8 cellular contexts compared by ENCODE assay signal in the genomic region with DNA sequence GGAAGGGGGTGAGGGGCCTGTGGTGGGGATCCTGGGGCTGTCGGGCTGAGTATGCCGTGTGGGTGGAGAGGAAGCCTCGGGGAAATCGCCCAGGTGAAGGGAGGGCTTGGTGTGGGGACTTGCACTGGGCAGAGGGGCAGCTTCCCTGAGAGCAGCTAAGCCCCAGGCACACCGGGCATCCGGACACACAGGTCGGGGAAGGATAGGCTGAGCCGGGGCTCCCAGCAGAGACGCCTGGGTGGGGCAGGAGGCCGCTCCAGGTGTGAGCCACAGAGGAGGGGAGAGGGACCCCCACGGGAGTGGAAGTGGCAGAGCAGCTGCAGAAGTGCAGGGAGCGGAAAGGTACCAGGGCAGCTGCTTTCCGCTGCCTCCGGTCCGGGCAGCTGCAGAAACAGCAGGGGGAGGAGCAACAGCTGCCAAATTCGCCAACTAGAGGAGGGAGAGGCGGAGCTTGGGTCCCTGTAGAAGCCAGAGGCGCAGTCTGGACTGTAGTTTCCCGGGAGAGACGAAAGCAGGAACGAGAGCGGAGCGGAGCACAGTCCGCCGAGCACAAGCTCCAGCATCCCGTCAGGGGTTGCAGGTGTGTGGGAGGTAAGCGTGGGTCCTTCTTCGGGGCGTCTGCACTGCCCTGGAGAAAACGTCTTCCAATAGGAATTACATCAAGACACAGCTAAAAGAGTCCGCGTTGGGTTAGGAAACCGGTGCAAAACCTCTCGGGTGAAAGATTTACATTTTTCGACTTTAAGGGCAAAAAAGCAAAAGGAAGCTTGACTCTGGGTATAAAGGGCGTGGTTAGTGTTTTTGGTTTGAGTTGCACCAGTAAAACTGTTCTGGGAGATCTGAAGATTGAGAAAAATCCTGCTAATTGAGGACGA. TPM values are rescaled to one million over a fixed set of nuclear protein-coding genes. Genes with fewer than 3 reads are reported as not detected.
A peak's percentile ranks its signal among the peaks of the same experiment; 100 is the strongest.
DNase-seq lines count a peak whose midpoint lies in the region; ATAC-seq and TF ChIP-seq lines count a peak whose summit lies in the region.

A gene with protein sequence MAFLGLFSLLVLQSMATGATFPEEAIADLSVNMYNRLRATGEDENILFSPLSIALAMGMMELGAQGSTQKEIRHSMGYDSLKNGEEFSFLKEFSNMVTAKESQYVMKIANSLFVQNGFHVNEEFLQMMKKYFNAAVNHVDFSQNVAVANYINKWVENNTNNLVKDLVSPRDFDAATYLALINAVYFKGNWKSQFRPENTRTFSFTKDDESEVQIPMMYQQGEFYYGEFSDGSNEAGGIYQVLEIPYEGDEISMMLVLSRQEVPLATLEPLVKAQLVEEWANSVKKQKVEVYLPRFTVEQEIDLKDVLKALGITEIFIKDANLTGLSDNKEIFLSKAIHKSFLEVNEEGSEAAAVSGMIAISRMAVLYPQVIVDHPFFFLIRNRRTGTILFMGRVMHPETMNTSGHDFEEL (plus strand): TSS at position 489 of the 875 bp plus-strand sequence. CDS start 53,408 bp downstream, outside the sequence.

- no peaks in the 10 kb centered on the region for H3K9me3 Mint-ChIP-seq in activated naive CD4-positive, alpha-beta T cell treated with anti-CD3 and anti-CD28 coated beads, Interleukin-2, amount 10 ng/mL, durations not matched to agents 7 days and 5 days

- H3K4me3 Mint-ChIP-seq in activated naive CD4-positive, alpha-beta T cell treated with anti-CD3 and anti-CD28 coated beads, Interleukin-2, amount 10 ng/mL, durations not matched to agents 7 days and 5 days: no peak within 1 kb of the TSS

- no peak for TF ChIP-seq CTCF in omental fat pad (IDR thresholded peaks at IDR 0.05)
- TF ChIP-seq CTCF in testis (IDR thresholded peaks at IDR 0.05): no peak

- H3K36me3 ChIP-seq in MG63: no peaks in the 10 kb centered on the region; the same call in 1 of the 2 replicates
- no peaks in the 10 kb centered on the region for H3K36me3 ChIP-seq in testis (ENCODE audit: low read depth, missing control alignments)

- H3K4me1 Mint-ChIP-seq in activated naive CD4-positive, alpha-beta T cell treated with anti-CD3 and anti-CD28 coated beads, Interleukin-2, amount 10 ng/mL, durations not matched to agents 7 days and 5 days: peaks cover 6% of the 10 kb centered on the region

- no peak for TF ChIP-seq POLR2A in testis (IDR thresholded peaks at IDR 0.05)

- H3K4me3 ChIP-seq in MG63 (peak within 1 kb of the TSS; percentile 81), testis (peak within 1 kb of the TSS; percentile 93 to 97)

- no peaks in the 10 kb centered on the region for H3K4me1 ChIP-seq in testis

- 0 to 1% methylated on average over 26 to 37 of the region's 37 CpGs for WGBS in testis, 2 donors

- H3K27ac Mint-ChIP-seq in activated naive CD4-positive, alpha-beta T cell treated with anti-CD3 and anti-CD28 coated beads, Interleukin-2, amount 10 ng/mL, durations not matched to agents 7 days and 5 days: no peak within 1 kb of the TSS

- intact Hi-C loops in testis (cut with DNase I; ENCODE audit: low total_unique reads): no loop called here

- H3K27me3 ChIP-seq in MG63: no peaks in the 10 kb centered on the region
- H3K27me3 ChIP-seq in testis: no peaks in the 10 kb centered on the region

- no peaks in the 10 kb centered on the region for H3K27me3 Mint-ChIP-seq in activated naive CD4-positive, alpha-beta T cell treated with anti-CD3 and anti-CD28 coated beads, Interleukin-2, amount 10 ng/mL, durations not matched to agents 7 days and 5 days

- CTCF ChIA-PET in activated naive CD4-positive, alpha-beta T cell treated with anti-CD3 and anti-CD28 coated beads, Interleukin-2, amount 10 ng/mL, durations not matched to agents 7 days and 5 days (lab: Charles Lee): interaction anchor here (2.5 to 2.6 kb wide), 2 partner anchors 15 to 355 kb away, joined by 7 to 10 read pairs; a partner anchor contains a TSS

- DNase-seq in GM03348 (ENCODE audit: low spot score) (peak; percentile 88), HCEC 1CT (peak; percentile 94), MG63 (peak; percentile 94), SHP77 treated with DMSO at 0.1 percent for 48 hours (lab: John Stamatoyannopoulos, UW) (peak; percentile 96), glomerular visceral epithelial cell (ENCODE audit: extremely low spot score) (peak; percentile 88), omental fat pad (ENCODE audit: low spot score) (peak; percentile 46), testis (peak; percentile 95)
- DNase-seq in activated naive CD4-positive, alpha-beta T cell treated with anti-CD3 and anti-CD28 coated beads, Interleukin-2, amount 10 ng/mL, durations not matched to agents 7 days and 5 days: peak; percentile 88

- peaks cover 8% of the 10 kb centered on the region for H3K36me3 Mint-ChIP-seq in activated naive CD4-positive, alpha-beta T cell treated with anti-CD3 and anti-CD28 coated beads, Interleukin-2, amount 10 ng/mL, durations not matched to agents 7 days and 5 days

- H3K9me3 ChIP-seq in MG63 (no peaks in the 10 kb centered on the region), testis (no peaks in the 10 kb centered on the region)

- peak; percentile 88 for ATAC-seq in omental fat pad (ENCODE audit: low FRiP score)

- H3K27ac ChIP-seq in testis: peak within 1 kb of the TSS; percentile 75 to 87

RNA-seq across cellular contexts. Expression of the gene that starts here (rescaled TPM):
- 3.5 and 11.9 TPM in 2 replicates for total RNA-seq in MG63 (2014; rRNA removed; shearing (Covaris generic); ENCODE audit: low replicate concordance)
- 1 to 10 TPM; 2.2 to 7.1 (median 4.5) TPM for total RNA-seq in omental fat pad
- 10 to 100 TPM; 17.6 to 24.0 TPM for total RNA-seq in testis
- 13.3 TPM for polyA plus RNA-seq in testis (ENCODE audit: insufficient read depth, low read depth, low replicate concordance)

Comparison
In these comparisons a context has a peak if more than half of its experiments do, and no peak if none do; other contexts are left out.
1. Peak in every context shown above with its lines: DNase-seq, ATAC-seq, H3K4me3 ChIP-seq and H3K27ac ChIP-seq.
2. DNase-seq: peak in every context shown above with its lines; median percentile 96 in SHP77 treated with DMSO at 0.1 percent for 48 hours; 95 in testis; 94 in HCEC 1CT; 94 in MG63; 88 in GM03348; 88 in activated naive CD4-positive, alpha-beta T cell treated with anti-CD3 and anti-CD28 coated beads, Interleukin-2, amount 10 ng/mL, durations not matched to agents 7 days and 5 days; 88 in glomerular visceral epithelial cell; 46 in omental fat pad.